ENCODE assay signal across 29 cellular contexts in the genomic region with DNA sequence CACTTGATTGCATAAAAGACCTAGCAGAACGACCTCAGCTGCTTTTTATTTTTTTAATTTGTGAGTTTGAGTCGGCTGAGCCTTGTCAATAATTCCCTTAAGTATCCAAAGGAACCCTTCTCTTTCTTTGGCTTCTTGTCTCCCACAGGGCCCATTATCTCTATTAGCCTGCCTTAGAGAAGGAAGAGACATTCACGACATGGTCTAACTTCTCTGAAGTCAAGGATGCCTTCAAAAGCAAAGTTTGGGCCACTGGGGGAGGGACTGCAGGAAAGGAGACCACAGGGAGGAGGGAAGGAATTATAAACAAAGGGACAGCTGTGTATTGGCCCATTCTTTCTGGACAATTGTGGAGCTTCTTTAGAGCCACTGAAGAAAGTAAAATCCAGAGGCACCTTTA.
"Had no signal": no experiment of that assay in that cellular context is flagged by ENCODE, and none has a peak within 500 bp of the region (broad histone marks: within the 10 kb centered on the region; RNA-seq: fewer than 3 reads in every experiment).

No MANE protein-coding gene starts in this region.

- H3K9me3 ChIP-seq: adrenal gland, breast epithelium, colonic mucosa, gastrocnemius medialis had no signal

- H3K27ac Mint-ChIP-seq: activated CD4-positive, alpha-beta memory T cell treated with anti-CD3 and anti-CD28 coated beads, Interleukin-2, amount 10 ng/mL, durations not matched to agents 7 days and 5 days; activated CD4-positive, alpha-beta T cell treated with anti-CD3 and anti-CD28 coated beads, Interleukin-2, amount 10 ng/mL, durations not matched to agents 7 days and 5 days; activated naive CD4-positive, alpha-beta T cell treated with anti-CD3 and anti-CD28 coated beads for 36 hours; activated naive CD4-positive, alpha-beta T cell treated with anti-CD3 and anti-CD28 coated beads, Interleukin-2, amount 50 U/mL, for 24 hours; activated naive CD8-positive, alpha-beta T cell treated with anti-CD3 and anti-CD28 coated beads for 36 hours; activated naive CD8-positive, alpha-beta T cell treated with anti-CD3 and anti-CD28 coated beads, Interleukin-2, amount 50 U/mL, for 24 hours; activated T-helper 2 cell treated with anti-CD3 and anti-CD28 coated beads, Interferon-gamma antibody, Interleukin-2, Interleukin-4, amounts not matched to agents 10 μg/mL and 5 μg/mL and 100 μg/mL, durations not matched to agents 14 hours and 24 hours and 36 hours; brain had no signal

- H3K4me1 Mint-ChIP-seq: activated CD4-positive, alpha-beta memory T cell treated with anti-CD3 and anti-CD28 coated beads, Interleukin-2, amount 10 ng/mL, durations not matched to agents 7 days and 5 days; activated CD4-positive, alpha-beta T cell treated with anti-CD3 and anti-CD28 coated beads, Interleukin-2, amount 10 ng/mL, durations not matched to agents 7 days and 5 days; activated naive CD4-positive, alpha-beta T cell treated with anti-CD3 and anti-CD28 coated beads, Interleukin-2, amount 50 U/mL, for 24 hours; activated naive CD8-positive, alpha-beta T cell treated with anti-CD3 and anti-CD28 coated beads for 36 hours; activated naive CD8-positive, alpha-beta T cell treated with anti-CD3 and anti-CD28 coated beads, Interleukin-2, amount 50 U/mL, for 24 hours had no signal

- H3K27me3 Mint-ChIP-seq: activated CD4-positive, alpha-beta T cell treated with anti-CD3 and anti-CD28 coated beads, Interleukin-2, amount 10 ng/mL, durations not matched to agents 7 days and 5 days; activated naive CD8-positive, alpha-beta T cell treated with anti-CD3 and anti-CD28 coated beads for 36 hours; activated naive CD8-positive, alpha-beta T cell treated with anti-CD3 and anti-CD28 coated beads, Interleukin-2, amount 50 U/mL, for 24 hours had no signal

- H3K36me3 Mint-ChIP-seq: activated naive CD4-positive, alpha-beta T cell treated with anti-CD3 and anti-CD28 coated beads, Interleukin-2, amount 50 U/mL, for 24 hours; activated naive CD8-positive, alpha-beta T cell treated with anti-CD3 and anti-CD28 coated beads for 36 hours; brain had no signal

- DNase-seq: activated CD4-positive, alpha-beta memory T cell treated with anti-CD3 and anti-CD28 coated beads, Interleukin-2, amount 10 ng/mL, durations not matched to agents 7 days and 5 days; activated CD4-positive, alpha-beta T cell treated with anti-CD3 and anti-CD28 coated beads for 1 hour; activated CD4-positive, alpha-beta T cell treated with anti-CD3 and anti-CD28 coated beads for 4 hours; activated CD4-positive, alpha-beta T cell treated with anti-CD3 and anti-CD28 coated beads, Interleukin-2, amount 10 ng/mL, durations not matched to agents 7 days and 5 days; activated CD4-positive, alpha-beta T cell treated with anti-CD3 and anti-CD28 coated beads, Interleukin-2, amount 50 U/mL, for 4 hours; activated CD8-positive, alpha-beta memory T cell treated with anti-CD3 and anti-CD28 coated beads for 24 hours; activated effector memory CD4-positive, alpha-beta T cell treated with anti-CD3 and anti-CD28 coated beads, Interleukin-2, amount 50 U/mL, for 16 hours; activated naive CD4-positive, alpha-beta T cell treated with anti-CD3 and anti-CD28 coated beads for 36 hours; activated naive CD8-positive, alpha-beta T cell treated with anti-CD3 and anti-CD28 coated beads for 36 hours; activated naive CD8-positive, alpha-beta T cell treated with anti-CD3 and anti-CD28 coated beads, Interleukin-2, amount 50 U/mL, for 24 hours; activated T-cell treated with anti-CD3 and anti-CD28 coated beads, Interleukin-2, amount 50 U/mL, for 4 hours; adrenal gland; amygdala; aorta; central memory CD4-positive, alpha-beta T cell; cerebellar nuclear complex; colonic mucosa; effector CD8-positive, alpha-beta T cell; foreskin keratinocyte; gastrocnemius medialis; glutamatergic neuron; T-helper 1 cell; T-helper 2 cell had no signal

- H3K36me3 ChIP-seq: adrenal gland, breast epithelium, cardiac muscle cell, colonic mucosa, gastrocnemius medialis had no signal

- H3K4me1 ChIP-seq: adrenal gland, breast epithelium, colonic mucosa, foreskin keratinocyte, gastrocnemius medialis had no signal

- H3K4me3 ChIP-seq: adrenal gland, breast epithelium, cardiac muscle cell, colonic mucosa, gastrocnemius medialis had no signal

- ATAC-seq: activated naive CD8-positive, alpha-beta T cell treated with anti-CD3 and anti-CD28 coated beads, Interleukin-2, amount 50 U/mL, for 24 hours; activated T-cell treated with anti-CD3 and anti-CD28 coated beads, Interleukin-2, amount 50 U/mL, for 4 hours; esophagus mucosa; foreskin keratinocyte; gastrocnemius medialis had no signal

- H3K9me3 Mint-ChIP-seq: activated CD4-positive, alpha-beta memory T cell treated with anti-CD3 and anti-CD28 coated beads, Interleukin-2, amount 10 ng/mL, durations not matched to agents 7 days and 5 days; activated CD4-positive, alpha-beta T cell treated with anti-CD3 and anti-CD28 coated beads, Interleukin-2, amount 10 ng/mL, durations not matched to agents 7 days and 5 days; activated naive CD4-positive, alpha-beta T cell treated with anti-CD3 and anti-CD28 coated beads for 36 hours; activated naive CD4-positive, alpha-beta T cell treated with anti-CD3 and anti-CD28 coated beads, Interleukin-2, amount 50 U/mL, for 24 hours; activated naive CD8-positive, alpha-beta T cell treated with anti-CD3 and anti-CD28 coated beads for 36 hours; activated naive CD8-positive, alpha-beta T cell treated with anti-CD3 and anti-CD28 coated beads, Interleukin-2, amount 50 U/mL, for 24 hours; activated T-cell treated with anti-CD3 and anti-CD28 coated beads, Interleukin-2, amount 50 U/mL, for 4 hours; activated T-helper 2 cell treated with anti-CD3 and anti-CD28 coated beads, Interferon-gamma antibody, Interleukin-2, Interleukin-4, amounts not matched to agents 10 μg/mL and 5 μg/mL and 100 μg/mL, durations not matched to agents 14 hours and 24 hours and 36 hours; brain had no signal

- H3K4me3 Mint-ChIP-seq: activated CD4-positive, alpha-beta memory T cell treated with anti-CD3 and anti-CD28 coated beads, Interleukin-2, amount 10 ng/mL, durations not matched to agents 7 days and 5 days; activated CD4-positive, alpha-beta T cell treated with anti-CD3 and anti-CD28 coated beads, Interleukin-2, amount 10 ng/mL, durations not matched to agents 7 days and 5 days; activated naive CD4-positive, alpha-beta T cell treated with anti-CD3 and anti-CD28 coated beads for 36 hours; activated naive CD4-positive, alpha-beta T cell treated with anti-CD3 and anti-CD28 coated beads, Interleukin-2, amount 50 U/mL, for 24 hours; activated naive CD8-positive, alpha-beta T cell treated with anti-CD3 and anti-CD28 coated beads for 36 hours; activated naive CD8-positive, alpha-beta T cell treated with anti-CD3 and anti-CD28 coated beads, Interleukin-2, amount 50 U/mL, for 24 hours; activated T-cell treated with anti-CD3 and anti-CD28 coated beads, Interleukin-2, amount 50 U/mL, for 4 hours; brain had no signal

- H3K27ac ChIP-seq: adrenal gland, breast epithelium, cardiac muscle cell, colonic mucosa, foreskin keratinocyte, gastrocnemius medialis had no signal

- H3K27me3 ChIP-seq: adrenal gland, breast epithelium, cardiac muscle cell, colonic mucosa, foreskin keratinocyte, gastrocnemius medialis had no signal
